In genomic region chr2:240223631-240224030, GRCh38 we compare ENCODE assay signal across 12 cellular contexts.
DNase-seq lines count a peak whose midpoint lies in the region; ATAC-seq and TF ChIP-seq lines count a peak whose summit lies in the region.
"Had no signal": no experiment of that assay in that cellular context is flagged by ENCODE, and none has a peak within 500 bp of the region (broad histone marks: within the 10 kb centered on the region; RNA-seq: fewer than 3 reads in every experiment).

No MANE protein-coding gene starts in this region.

- POLR2A ChIA-PET in activated CD4-positive, alpha-beta memory T cell treated with anti-CD3 and anti-CD28 coated beads, Interleukin-2, amount 10 ng/mL, durations not matched to agents 7 days and 5 days (lab: Charles Lee): no interaction called here
- POLR2A ChIA-PET in activated CD4-positive, alpha-beta memory T cell treated with anti-CD3 and anti-CD28 coated beads for 36 hours (lab: Charles Lee): no interaction called here

- peaks cover 3% of the 10 kb centered on the region for H3K9me3 Mint-ChIP-seq in activated CD4-positive, alpha-beta memory T cell treated with anti-CD3 and anti-CD28 coated beads, Interleukin-2, amount 10 ng/mL, durations not matched to agents 7 days and 5 days
- peaks cover 4% of the 10 kb centered on the region for H3K9me3 Mint-ChIP-seq in activated CD4-positive, alpha-beta memory T cell treated with anti-CD3 and anti-CD28 coated beads for 36 hours
- peaks cover 4 to 6% of the 10 kb centered on the region in 2 donors for H3K9me3 Mint-ChIP-seq in stimulated activated naive CD8-positive, alpha-beta T cell treated with anti-CD3 and anti-CD28 coated beads, Interleukin-15, amount 100 ng/mL, for 72 hours

- ATAC-seq in stimulated activated naive CD8-positive, alpha-beta T cell treated with anti-CD3 and anti-CD28 coated beads, Interleukin-15, amount 100 ng/mL, for 72 hours: no peak
- no peak for ATAC-seq in stimulated activated naive CD8-positive, alpha-beta T cell treated with anti-CD3 and anti-CD28 coated beads, Interleukin-15, Interleukin-2, amounts not matched to agents 100 U/mL and 50 U/mL, for 24 hours
- ATAC-seq in HG02981 (IDR thresholded peaks at IDR 0.05; ENCODE audit: unreplicated experiment) (no peak), GM18498 (IDR thresholded peaks at IDR 0.05; ENCODE audit: unreplicated experiment) (no peak)
- ATAC-seq: HCT116 had no signal

- H3K27me3 Mint-ChIP-seq in activated CD4-positive, alpha-beta memory T cell treated with anti-CD3 and anti-CD28 coated beads, Interleukin-2, amount 10 ng/mL, durations not matched to agents 7 days and 5 days: peaks cover 16% of the 10 kb centered on the region
- peaks cover 33% of the 10 kb centered on the region for H3K27me3 Mint-ChIP-seq in activated CD4-positive, alpha-beta memory T cell treated with anti-CD3 and anti-CD28 coated beads for 36 hours
- peaks cover 59% of the 10 kb centered on the region for H3K27me3 Mint-ChIP-seq in stimulated activated naive CD8-positive, alpha-beta T cell treated with anti-CD3 and anti-CD28 coated beads, Interleukin-15, amount 100 ng/mL, for 72 hours

- CTCF ChIA-PET in activated CD4-positive, alpha-beta memory T cell treated with anti-CD3 and anti-CD28 coated beads, Interleukin-2, amount 10 ng/mL, durations not matched to agents 7 days and 5 days (lab: Charles Lee): no interaction called here
- CTCF ChIA-PET in activated CD4-positive, alpha-beta memory T cell treated with anti-CD3 and anti-CD28 coated beads for 36 hours (lab: Charles Lee): interaction anchor here (1.0 kb wide), 1 partner anchor 10 kb away, joined by 3 read pairs; no protein-coding TSS in a partner anchor

- H3K36me3 ChIP-seq in sigmoid colon: no peaks in the 10 kb centered on the region

- no peak overlapping the region for H3K4me3 Mint-ChIP-seq in activated CD4-positive, alpha-beta memory T cell treated with anti-CD3 and anti-CD28 coated beads, Interleukin-2, amount 10 ng/mL, durations not matched to agents 7 days and 5 days
- H3K4me3 Mint-ChIP-seq in activated CD4-positive, alpha-beta memory T cell treated with anti-CD3 and anti-CD28 coated beads for 36 hours: no peak overlapping the region
- no peak overlapping the region for H3K4me3 Mint-ChIP-seq in stimulated activated naive CD8-positive, alpha-beta T cell treated with anti-CD3 and anti-CD28 coated beads, Interleukin-15, amount 100 ng/mL, for 72 hours

- H3K4me1 ChIP-seq in sigmoid colon: no peaks in the 10 kb centered on the region

- no peaks in the 10 kb centered on the region for H3K36me3 Mint-ChIP-seq in activated CD4-positive, alpha-beta memory T cell treated with anti-CD3 and anti-CD28 coated beads, Interleukin-2, amount 10 ng/mL, durations not matched to agents 7 days and 5 days (ENCODE audit: low read depth)
- H3K36me3 Mint-ChIP-seq in activated CD4-positive, alpha-beta memory T cell treated with anti-CD3 and anti-CD28 coated beads for 36 hours: peaks cover 3% of the 10 kb centered on the region

- no peak for TF ChIP-seq CTCF in sigmoid colon (IDR thresholded peaks at IDR 0.05)

- WGBS in sigmoid colon, 2 donors: 62 to 76% methylated on average over 7 of the region's 7 CpGs

- no peaks in the 10 kb centered on the region for H3K9me3 ChIP-seq in sigmoid colon

- no peak overlapping the region for H3K27ac Mint-ChIP-seq in activated CD4-positive, alpha-beta memory T cell treated with anti-CD3 and anti-CD28 coated beads, Interleukin-2, amount 10 ng/mL, durations not matched to agents 7 days and 5 days
- no peak overlapping the region for H3K27ac Mint-ChIP-seq in activated CD4-positive, alpha-beta memory T cell treated with anti-CD3 and anti-CD28 coated beads for 36 hours
- peak overlapping the region; percentile 39 to 52 for H3K27ac Mint-ChIP-seq in stimulated activated naive CD8-positive, alpha-beta T cell treated with anti-CD3 and anti-CD28 coated beads, Interleukin-15, amount 100 ng/mL, for 72 hours

- no peak for TF ChIP-seq POLR2A in sigmoid colon (IDR thresholded peaks at IDR 0.05)

- H3K4me1 Mint-ChIP-seq in activated CD4-positive, alpha-beta memory T cell treated with anti-CD3 and anti-CD28 coated beads, Interleukin-2, amount 10 ng/mL, durations not matched to agents 7 days and 5 days: no peaks in the 10 kb centered on the region
- no peaks in the 10 kb centered on the region for H3K4me1 Mint-ChIP-seq in activated CD4-positive, alpha-beta memory T cell treated with anti-CD3 and anti-CD28 coated beads for 36 hours (ENCODE audit: low read depth)
- no peaks in the 10 kb centered on the region for H3K4me1 Mint-ChIP-seq in stimulated activated naive CD8-positive, alpha-beta T cell treated with anti-CD3 and anti-CD28 coated beads, Interleukin-15, amount 100 ng/mL, for 72 hours

- H3K27ac ChIP-seq in sigmoid colon: no peak overlapping the region
- H3K27ac ChIP-seq: 22Rv1 had no signal

- peak; percentile 9 for DNase-seq in activated CD4-positive, alpha-beta memory T cell treated with anti-CD3 and anti-CD28 coated beads, Interleukin-2, amount 10 ng/mL, durations not matched to agents 7 days and 5 days
- no peak for DNase-seq in activated CD4-positive, alpha-beta memory T cell treated with anti-CD3 and anti-CD28 coated beads for 36 hours
- no peak for DNase-seq in stimulated activated naive CD8-positive, alpha-beta T cell treated with anti-CD3 and anti-CD28 coated beads, Interleukin-15, amount 100 ng/mL, for 72 hours
- no peak for DNase-seq in stimulated activated naive CD8-positive, alpha-beta T cell treated with anti-CD3 and anti-CD28 coated beads, Interleukin-15, Interleukin-2, amounts not matched to agents 100 U/mL and 50 U/mL, for 24 hours
- DNase-seq in sigmoid colon: peak; percentile 39
- DNase-seq in stimulated activated CD4-positive, alpha-beta T cell treated with anti-CD3 and anti-CD28 coated beads, Interleukin-4, amount 100 ng/mL, for 1 hour: no peak
- DNase-seq: DMS53, GF-D8 had no signal

- no peak for TF ChIP-seq EP300 in sigmoid colon (IDR thresholded peaks at IDR 0.05)

- H3K27me3 ChIP-seq in sigmoid colon: peaks cover 0 to 21% (median 4%) of the 10 kb centered on the region in 3 donors

- no peak overlapping the region for H3K4me3 ChIP-seq in sigmoid colon

- intact Hi-C loops in activated CD4-positive, alpha-beta memory T cell treated with anti-CD3 and anti-CD28 coated beads for 36 hours (cut with micrococcal nuclease): no loop called here
- intact Hi-C loops in sigmoid colon (cut with DNase I): no loop called here

Comparison
In these comparisons a context has a peak if more than half of its experiments do, and no peak if none do; other contexts are left out.
1. DNase-seq: peak in activated CD4-positive, alpha-beta memory T cell treated with anti-CD3 and anti-CD28 coated beads, Interleukin-2, amount 10 ng/mL, durations not matched to agents 7 days and 5 days (single experiment) and sigmoid colon (single experiment); none in activated CD4-positive, alpha-beta memory T cell treated with anti-CD3 and anti-CD28 coated beads for 36 hours (single experiment), stimulated activated naive CD8-positive, alpha-beta T cell treated with anti-CD3 and anti-CD28 coated beads, Interleukin-15, amount 100 ng/mL, for 72 hours (0 of 2), stimulated activated naive CD8-positive, alpha-beta T cell treated with anti-CD3 and anti-CD28 coated beads, Interleukin-15, Interleukin-2, amounts not matched to agents 100 U/mL and 50 U/mL, for 24 hours (single experiment) and stimulated activated CD4-positive, alpha-beta T cell treated with anti-CD3 and anti-CD28 coated beads, Interleukin-4, amount 100 ng/mL, for 1 hour (single experiment).
2. H3K27ac Mint-ChIP-seq: peak in stimulated activated naive CD8-positive, alpha-beta T cell treated with anti-CD3 and anti-CD28 coated beads, Interleukin-15, amount 100 ng/mL, for 72 hours (2 of 2); none in activated CD4-positive, alpha-beta memory T cell treated with anti-CD3 and anti-CD28 coated beads, Interleukin-2, amount 10 ng/mL, durations not matched to agents 7 days and 5 days (single experiment) and activated CD4-positive, alpha-beta memory T cell treated with anti-CD3 and anti-CD28 coated beads for 36 hours (single experiment).